Comparison of ENCODE assay signal across 27 cellular contexts in the genomic region with DNA sequence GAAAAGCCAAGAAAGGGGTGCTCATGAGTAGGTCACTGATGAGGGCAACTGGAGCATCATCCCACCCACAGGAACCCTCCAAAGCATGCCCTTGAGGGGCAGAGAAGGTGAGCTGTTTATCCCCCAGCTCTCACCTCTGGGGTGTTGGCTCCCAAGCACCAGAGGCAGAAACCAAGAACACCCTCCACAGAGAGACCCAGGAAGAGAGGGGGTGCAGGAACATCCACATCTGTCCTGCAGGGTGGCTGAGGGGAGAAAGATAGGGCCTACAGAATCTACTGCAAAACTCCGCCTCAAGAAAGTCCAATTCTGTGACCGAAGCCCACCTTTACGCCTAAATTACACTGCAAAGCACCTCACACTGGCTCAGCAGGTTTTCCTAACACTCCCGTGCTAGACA.
"Had no signal": no experiment of that assay in that cellular context is flagged by ENCODE, and none has a peak within 500 bp of the region (broad histone marks: within the 10 kb centered on the region; RNA-seq: fewer than 3 reads in every experiment).

No MANE protein-coding gene starts in this region.

- H3K27me3 Mint-ChIP-seq: stimulated activated memory B cell treated with anti-CD40 and anti-IgM and Interleukin-4, amounts not matched to agents 10 μg/mL and 1 μg/mL and 100 μg/mL, for 72 hours; stimulated activated naive CD8-positive, alpha-beta T cell treated with anti-CD3 and anti-CD28 coated beads, Interleukin-15, amount 100 ng/mL, for 72 hours had no signal

- H3K27ac ChIP-seq: stomach, suprapubic skin, testis, thoracic aorta, thyroid gland, tibial artery, tibial nerve, transverse colon, upper lobe of left lung, upper lobe of right lung, uterus had no signal

- H3K36me3 ChIP-seq: suprapubic skin, thoracic aorta, transverse colon, uterus had no signal

- H3K27ac Mint-ChIP-seq: stimulated activated effector memory CD8-positive, alpha-beta T cell treated with anti-CD3 and anti-CD28 coated beads, Interleukin-12 subunit alpha, Interleukin-12 subunit beta, amount 100 ng/mL, for 72 hours; stimulated activated memory B cell treated with anti-CD40 and anti-IgM and Interleukin-4, amounts not matched to agents 10 μg/mL and 1 μg/mL and 100 μg/mL, for 72 hours; stimulated activated naive B cell treated with anti-CD40 and anti-IgM and Interleukin-4, amounts not matched to agents 10 μg/mL and 1 μg/mL and 100 μg/mL, for 72 hours; stimulated activated naive CD8-positive, alpha-beta T cell treated with anti-CD3 and anti-CD28 coated beads, Interleukin-15, Interleukin-2, amounts not matched to agents 100 ng/mL and 50 ng/mL, for 24 hours; type B pancreatic cell had no signal

- H3K4me1 ChIP-seq: stomach, suprapubic skin, testis, thyroid gland, tibial artery, tibial nerve, transverse colon, upper lobe of left lung, upper lobe of right lung, uterus had no signal

- H3K27me3 ChIP-seq: stomach, suprapubic skin, testis, thyroid gland, tibial artery, tibial nerve, transverse colon, upper lobe of left lung, upper lobe of right lung, uterus had no signal

- H3K9me3 Mint-ChIP-seq: stimulated activated effector memory CD8-positive, alpha-beta T cell treated with anti-CD3 and anti-CD28 coated beads, Interleukin-12 subunit alpha, Interleukin-12 subunit beta, amount 100 ng/mL, for 72 hours; stimulated activated memory B cell treated with anti-CD40 and anti-IgM and Interleukin-4, amounts not matched to agents 10 μg/mL and 1 μg/mL and 100 μg/mL, for 72 hours; stimulated activated naive CD8-positive, alpha-beta T cell treated with anti-CD3 and anti-CD28 coated beads, Interleukin-15, amount 100 ng/mL, for 72 hours; stimulated activated naive CD8-positive, alpha-beta T cell treated with anti-CD3 and anti-CD28 coated beads, Interleukin-15, Interleukin-2, amounts not matched to agents 100 ng/mL and 50 ng/mL, for 24 hours; type B pancreatic cell had no signal

- H3K9me3 ChIP-seq: stomach, suprapubic skin, testis, thoracic aorta, thyroid gland, tibial artery, tibial nerve, transverse colon, upper lobe of left lung, upper lobe of right lung, uterus had no signal

- H3K4me3 Mint-ChIP-seq: stimulated activated effector memory CD8-positive, alpha-beta T cell treated with anti-CD3 and anti-CD28 coated beads, Interleukin-12 subunit alpha, Interleukin-12 subunit beta, amount 100 ng/mL, for 72 hours; stimulated activated memory B cell treated with anti-CD40 and anti-IgM and Interleukin-4, amounts not matched to agents 10 μg/mL and 1 μg/mL and 100 μg/mL, for 72 hours; stimulated activated naive B cell treated with anti-CD40 and anti-IgM and Interleukin-4, amounts not matched to agents 10 μg/mL and 1 μg/mL and 100 μg/mL, for 72 hours; stimulated activated naive CD8-positive, alpha-beta T cell treated with anti-CD3 and anti-CD28 coated beads, Interleukin-15, amount 100 ng/mL, for 72 hours; stimulated activated naive CD8-positive, alpha-beta T cell treated with anti-CD3 and anti-CD28 coated beads, Interleukin-15, Interleukin-2, amounts not matched to agents 100 ng/mL and 50 ng/mL, for 24 hours; type B pancreatic cell had no signal

- H3K4me3 ChIP-seq: stomach, suprapubic skin, testis, thoracic aorta, thyroid gland, tibial artery, tibial nerve, transverse colon, upper lobe of left lung, upper lobe of right lung, uterus had no signal

- DNase-seq: stimulated activated CD4-positive, alpha-beta T cell treated with anti-CD3 and anti-CD28 coated beads, Interleukin-2, amount 100 ng/mL, for 48 hours; stimulated activated CD4-positive, alpha-beta T cell treated with anti-CD3 and anti-CD28 coated beads, Interleukin-4, amount 100 ng/mL, for 1 hour; stimulated activated CD4-positive, alpha-beta T cell treated with anti-CD3 and anti-CD28 coated beads, Interleukin-4, amount 100 ng/mL, for 24 hours; stimulated activated CD4-positive, alpha-beta T cell treated with anti-CD3 and anti-CD28 coated beads, Interleukin-4, amount 100 ng/mL, for 4 hours; stimulated activated CD8-positive, alpha-beta memory T cell treated with anti-CD3 and anti-CD28 coated beads, Interleukin-4, amount 100 ng/mL, for 48 hours; stimulated activated naive B cell treated with anti-CD40 and anti-IgM and Interleukin-4, amounts not matched to agents 10 μg/mL and 1 μg/mL and 100 μg/mL, for 72 hours; stimulated activated naive CD4-positive, alpha-beta T cell; stimulated activated naive CD4-positive, alpha-beta T cell treated with Interleukin-2 at 50 U/mL for 16 hours; stimulated activated naive CD8-positive, alpha-beta T cell treated with anti-CD3 and anti-CD28 coated beads, Interleukin-15, amount 100 ng/mL, for 72 hours; stimulated activated naive CD8-positive, alpha-beta T cell treated with anti-CD3 and anti-CD28 coated beads, Interleukin-15, Interleukin-2, amounts not matched to agents 100 U/mL and 50 U/mL, for 24 hours; stomach; substantia nigra; testis; thyroid gland; tibial artery; transverse colon; trophoblast cell; upper lobe of left lung; upper lobe of right lung; uterus had no signal

- H3K36me3 Mint-ChIP-seq: type B pancreatic cell had no signal

- ATAC-seq: stimulated activated effector memory CD8-positive, alpha-beta T cell treated with anti-CD3 and anti-CD28 coated beads, Interleukin-12 subunit alpha, Interleukin-12 subunit beta, amount 100 ng/mL, for 72 hours; stimulated activated memory B cell treated with anti-CD40 and anti-IgM and Interleukin-4, amounts not matched to agents 10 μg/mL and 1 μg/mL and 100 μg/mL, for 72 hours; stimulated activated naive B cell treated with anti-CD40 and anti-IgM and Interleukin-4, amounts not matched to agents 10 μg/mL and 1 μg/mL and 100 μg/mL, for 72 hours; stimulated activated naive CD8-positive, alpha-beta T cell treated with anti-CD3 and anti-CD28 coated beads, Interleukin-15, amount 100 ng/mL, for 72 hours; stimulated activated naive CD8-positive, alpha-beta T cell treated with anti-CD3 and anti-CD28 coated beads, Interleukin-15, Interleukin-2, amounts not matched to agents 100 U/mL and 50 U/mL, for 24 hours; upper lobe of right lung had no signal
